In the genomic region with DNA sequence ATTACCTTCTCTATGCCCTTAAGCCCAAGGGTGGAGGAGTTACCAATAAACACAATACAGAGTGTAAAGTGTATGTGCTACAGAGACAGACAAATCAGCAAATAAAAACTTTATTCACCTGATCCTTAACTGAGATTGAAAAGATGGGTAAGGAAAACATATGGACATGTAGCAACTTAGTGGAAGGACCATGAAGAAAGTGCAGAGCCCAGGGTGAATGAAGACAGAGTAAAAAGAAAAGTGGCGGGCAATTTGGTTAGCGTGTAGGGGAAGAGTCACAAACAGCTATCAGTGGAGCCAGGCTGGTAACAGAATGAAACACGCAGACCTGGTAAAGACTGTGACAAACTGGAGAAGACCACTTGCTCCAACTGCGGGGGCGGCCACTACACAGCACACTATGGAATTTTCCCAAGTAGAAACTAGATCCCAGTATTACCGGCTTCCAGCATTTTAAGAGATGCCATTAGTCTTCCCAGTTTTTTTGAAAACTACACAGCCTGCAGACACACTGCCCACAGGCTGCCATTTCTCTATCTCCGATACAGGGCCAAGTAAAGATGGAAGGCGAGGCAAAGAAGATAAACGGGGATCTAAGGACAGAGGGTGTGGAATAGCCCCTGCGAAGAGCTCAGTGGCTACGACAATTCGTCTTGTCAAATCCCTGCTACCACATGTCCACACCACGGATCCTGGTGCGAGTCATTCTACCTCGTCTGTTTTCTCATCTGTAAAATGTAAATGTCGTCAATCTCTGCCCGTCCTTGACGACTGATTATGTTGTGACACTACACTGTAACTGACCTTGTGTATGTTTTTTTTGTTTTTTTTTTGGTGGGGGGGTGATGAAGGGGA, we compare ENCODE assay signal across 8 cellular contexts. TPM values are rescaled to one million over a fixed set of nuclear protein-coding genes. Genes with fewer than 3 reads are reported as not detected.
DNase-seq lines count a peak whose midpoint lies in the region; ATAC-seq and TF ChIP-seq lines count a peak whose summit lies in the region.

No MANE protein-coding gene starts in this region.

- H3K27me3 ChIP-seq in foreskin keratinocyte (no peaks in the 10 kb centered on the region), psoas muscle (ENCODE audit: insufficient read depth in 3 of 3, low read length in 2 of 3) (no peaks in the 10 kb centered on the region)

- peak; percentile 4 to 21 for DNase-seq in stimulated activated CD4-positive, alpha-beta T cell treated with anti-CD3 and anti-CD28 coated beads, Interleukin-2, amount 100 ng/mL, for 24 hours
- DNase-seq in stimulated activated CD4-positive, alpha-beta T cell treated with anti-CD3 and anti-CD28 coated beads, Interleukin-2, amount 100 ng/mL, for 48 hours: no peak
- no peak for DNase-seq in activated B cell treated with CpG ODN at 0.5 μM for 24 hours
- DNase-seq in foreskin keratinocyte: peak in 1 of 2 donors; percentile 9
- DNase-seq in psoas muscle: no peak
- DNase-seq in NCI-H774 (lab: John Stamatoyannopoulos, UW): no peak
- no peak for DNase-seq in NCI-H226

- peaks cover 38% of the 10 kb centered on the region for H3K4me1 Mint-ChIP-seq in activated B cell treated with CpG ODN at 0.5 μM for 24 hours

- peak overlapping the region; percentile 92 for H3K4me3 Mint-ChIP-seq in activated B cell treated with CpG ODN at 0.5 μM for 24 hours

- peak overlapping the region; percentile 76 for H3K27ac ChIP-seq in foreskin keratinocyte
- H3K27ac ChIP-seq in psoas muscle: peak overlapping the region; percentile 91

- H3K27me3 Mint-ChIP-seq in activated B cell treated with CpG ODN at 0.5 μM for 24 hours: peaks cover 5% of the 10 kb centered on the region

- CTCF ChIA-PET in activated B cell treated with CpG ODN at 0.5 μM for 24 hours (lab: Charles Lee): no interaction called here

- H3K4me3 ChIP-seq in psoas muscle: peak overlapping the region; percentile 76

- H3K9me3 Mint-ChIP-seq in activated B cell treated with CpG ODN at 0.5 μM for 24 hours: peaks cover 3% of the 10 kb centered on the region

- peaks cover 1 to 11% of the 10 kb centered on the region in 2 donors for H3K36me3 ChIP-seq in psoas muscle (ENCODE audit: insufficient read depth in 1 of 2, low read depth in 1 of 2)

- H3K4me1 ChIP-seq in foreskin keratinocyte: no peaks in the 10 kb centered on the region
- H3K4me1 ChIP-seq in psoas muscle: peaks cover 29% of the 10 kb centered on the region

- no peaks in the 10 kb centered on the region for H3K9me3 ChIP-seq in psoas muscle

- intact Hi-C loops in activated B cell treated with CpG ODN at 0.5 μM for 24 hours (cut with micrococcal nuclease): loop anchor here (2.0 to 10.0 kb wide), 3 partner anchors 503 to 1417 kb away; a partner anchor contains a TSS
- intact Hi-C loops in psoas muscle (cut with DNase I): loop anchor here in 1 of 2 donors (5.0 kb wide), 1 partner anchor 46 kb away; no protein-coding TSS in a partner anchor

- POLR2A ChIA-PET in activated B cell treated with CpG ODN at 0.5 μM for 24 hours (lab: Charles Lee): interaction anchor here (0.6 to 1.1 kb wide), 4 partner anchors 10 to 599 kb away, joined by 3 to 7 read pairs (median 6); a partner anchor contains a TSS

- TF ChIP-seq CTCF in activated B cell treated with CpG ODN at 0.5 μM for 24 hours (IDR thresholded peaks at IDR 0.05) (no peak), foreskin keratinocyte (conservative IDR thresholded peaks at IDR 0.05) (no peak), psoas muscle (IDR thresholded peaks at IDR 0.05) (no peak)

- peak overlapping the region; percentile 88 for H3K27ac Mint-ChIP-seq in activated B cell treated with CpG ODN at 0.5 μM for 24 hours

- ATAC-seq in activated B cell treated with CpG ODN at 0.5 μM for 24 hours (ENCODE audit: low read depth) (no peak), foreskin keratinocyte (peak; percentile 8), psoas muscle (peak; percentile 9 to 26 (median 20)), HG02678 (IDR thresholded peaks at IDR 0.05; ENCODE audit: unreplicated experiment) (no peak)

- H3K36me3 Mint-ChIP-seq in activated B cell treated with CpG ODN at 0.5 μM for 24 hours (ENCODE audit: low read depth): peaks cover 33% of the 10 kb centered on the region

- 19 to 25% (median 20%) methylated on average over 18 of the region's 18 CpGs for WGBS in psoas muscle, 3 donors

RNA-seq across cellular contexts. Expression of a gene that starts 1.2 kb away (rescaled TPM):
- total RNA-seq in activated B cell treated with CpG ODN at 0.5 μM for 24 hours (22.9 and 24.4 TPM in 2 replicates), foreskin keratinocyte (42.2 and 43.4 TPM in 2 replicates), psoas muscle (100 to 1,000 TPM; 102 to 155 (median 109) TPM)
- polyA plus RNA-seq in foreskin keratinocyte (48.4 and 52.8 TPM in 2 replicates), psoas muscle (100 to 1,000 TPM; 104 to 208 (median 108) TPM)

Comparison
In these comparisons a context has a peak if more than half of its experiments do, and no peak if none do; other contexts are left out.
1. DNase-seq: peak in stimulated activated CD4-positive, alpha-beta T cell treated with anti-CD3 and anti-CD28 coated beads, Interleukin-2, amount 100 ng/mL, for 24 hours (2 of 2); none in stimulated activated CD4-positive, alpha-beta T cell treated with anti-CD3 and anti-CD28 coated beads, Interleukin-2, amount 100 ng/mL, for 48 hours (0 of 2), activated B cell treated with CpG ODN at 0.5 μM for 24 hours (single experiment), psoas muscle (0 of 2), NCI-H774 (single experiment) and NCI-H226 (single experiment).
2. ATAC-seq: peak in foreskin keratinocyte (single experiment) and psoas muscle (4 of 4); none in activated B cell treated with CpG ODN at 0.5 μM for 24 hours (single experiment) and HG02678 (single experiment).